ENCODE assay signal across 18 cellular contexts in the genomic region with DNA sequence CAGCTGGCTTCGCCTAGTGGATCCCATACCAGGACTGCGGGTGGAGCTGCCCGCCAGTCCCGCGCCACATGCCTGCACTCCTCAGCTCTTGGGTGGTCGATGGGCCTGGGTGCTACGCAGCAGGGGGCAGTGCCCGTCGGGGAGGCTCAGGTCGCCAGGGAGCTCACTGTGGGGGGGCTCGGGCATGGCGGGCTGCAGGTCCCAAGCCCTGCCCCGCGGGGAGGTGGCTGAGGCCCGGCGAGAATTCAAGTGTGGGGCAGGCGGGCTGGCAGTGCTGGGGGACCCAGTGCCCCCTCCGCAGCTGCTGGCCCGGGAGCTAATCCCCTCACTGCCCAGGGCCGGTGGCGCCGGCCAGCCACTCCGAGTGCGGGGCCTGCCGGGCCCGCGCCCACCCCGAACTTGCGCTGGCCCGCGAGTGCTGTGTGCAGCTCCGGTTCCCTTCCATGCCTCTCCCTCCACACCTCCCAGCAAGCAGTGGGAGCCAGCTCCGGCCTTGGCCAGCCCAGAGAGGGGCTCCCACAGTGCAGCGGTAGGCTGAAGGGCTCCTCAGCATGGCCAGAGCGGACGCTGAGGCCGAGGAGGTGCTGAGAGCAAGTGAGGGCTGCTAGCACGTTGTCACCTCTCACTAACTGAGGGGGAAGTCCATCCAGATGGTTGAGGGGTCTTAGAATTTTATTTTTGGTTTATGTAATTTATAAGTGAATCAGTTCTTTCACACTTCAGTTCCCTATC.
DNase-seq lines count a peak whose midpoint lies in the region; ATAC-seq and FAIRE-seq lines count a peak whose summit lies in the region.
"Had no signal": no experiment of that assay in that cellular context is flagged by ENCODE, and none has a peak within 500 bp of the region (broad histone marks: within the 10 kb centered on the region; RNA-seq: fewer than 3 reads in every experiment).

No MANE protein-coding gene starts in this region.

- no peak overlapping the region for H3K23ac ChIP-seq in mesenchymal stem cell (ENCODE audit: low read length in 2 of 2)
- no peak overlapping the region for H3K23ac ChIP-seq in trophoblast cell (ENCODE audit: low read length)

- H4K8ac ChIP-seq in mesenchymal stem cell (ENCODE audit: low read length) = no peak overlapping the region
- peak overlapping the region; percentile 66 for H4K8ac ChIP-seq in trophoblast cell (ENCODE audit: low read depth, low read length)

- H3K4me1 ChIP-seq in right cardiac atrium (ENCODE audit: control insufficient read depth, insufficient read depth, low read length) = peaks cover 1% of the 10 kb centered on the region
- peaks cover 5% of the 10 kb centered on the region for H3K4me1 ChIP-seq in mesenchymal stem cell (ENCODE audit: control insufficient read depth, insufficient read depth, low read depth, low read length)
- peaks cover 4 to 6% of the 10 kb centered on the region in 2 experiments for H3K4me1 ChIP-seq in trophoblast cell (ENCODE audit: control insufficient read depth in 1 of 2, insufficient read depth in 2 of 2, low read length in 2 of 2)
- H3K4me1 ChIP-seq: BLaER1 had no signal

- H2BK15ac ChIP-seq in mesenchymal stem cell (ENCODE audit: low read depth, poor library complexity, severe bottlenecking) = no peak overlapping the region

- H3K27me3 ChIP-seq in right cardiac atrium (ENCODE audit: control insufficient read depth, insufficient read depth) = no peaks in the 10 kb centered on the region
- H3K27me3 ChIP-seq in mesenchymal stem cell (ENCODE audit: control insufficient read depth in 1 of 2, insufficient read depth in 1 of 2, low read length in 2 of 2) = no peaks in the 10 kb centered on the region
- no peaks in the 10 kb centered on the region for H3K27me3 ChIP-seq in trophoblast cell (ENCODE audit: insufficient read depth, low read length)
- H3K27me3 ChIP-seq: BLaER1 had no signal

- no peak overlapping the region for H2BK120ac ChIP-seq in mesenchymal stem cell (ENCODE audit: low read depth, low read length)
- peak overlapping the region; percentile 99 for H2BK120ac ChIP-seq in trophoblast cell (ENCODE audit: insufficient read depth, low read length, poor library complexity)

- ATAC-seq in right cardiac atrium (no peak), left cardiac atrium (no peak), HG02642 (IDR thresholded peaks at IDR 0.05; ENCODE audit: poor library complexity, unreplicated experiment) (no peak), GM19452 (IDR thresholded peaks at IDR 0.05; ENCODE audit: unreplicated experiment) (no peak)

- H3K36me3 ChIP-seq in mesenchymal stem cell (ENCODE audit: control insufficient read depth in 1 of 2, insufficient read depth in 2 of 2, low read depth in 1 of 2, low read length in 2 of 2) (no peaks in the 10 kb centered on the region), trophoblast cell (ENCODE audit: control insufficient read depth in 1 of 2, insufficient read depth in 2 of 2, low read length in 2 of 2) (peaks cover 2 to 5% of the 10 kb centered on the region in 2 experiments)
- H3K36me3 ChIP-seq: BLaER1, HAP-1 had no signal

- H3K4ac ChIP-seq in mesenchymal stem cell (ENCODE audit: low read depth in 1 of 2, low read length in 2 of 2) (no peak overlapping the region), trophoblast cell (ENCODE audit: low read depth, low read length) (peak overlapping the region; percentile 56)

- H3K14ac ChIP-seq in mesenchymal stem cell (ENCODE audit: low read length in 2 of 2) (no peak overlapping the region), trophoblast cell (ENCODE audit: low read length) (peak overlapping the region; percentile 90)

- H3K27ac ChIP-seq in right cardiac atrium (ENCODE audit: low read length) = no peak overlapping the region
- no peak overlapping the region for H3K27ac ChIP-seq in mesenchymal stem cell (ENCODE audit: low read length, poor library complexity, severe bottlenecking)
- peak overlapping the region; percentile 98 for H3K27ac ChIP-seq in trophoblast cell (ENCODE audit: low read depth, low read length)
- H3K27ac ChIP-seq: BLaER1 had no signal

- no peak overlapping the region for H3K18ac ChIP-seq in mesenchymal stem cell (ENCODE audit: low read depth in 1 of 2, low read length in 2 of 2)
- peak overlapping the region; percentile 85 for H3K18ac ChIP-seq in trophoblast cell (ENCODE audit: low read length)

- H3K4me2 ChIP-seq in mesenchymal stem cell (ENCODE audit: low read length, poor library complexity, severe bottlenecking) (no peak overlapping the region), trophoblast cell (ENCODE audit: low read length) (no peak overlapping the region)
- H3K4me2 ChIP-seq: BLaER1 had no signal

- H3K9me3 ChIP-seq in right cardiac atrium (ENCODE audit: control insufficient read depth, low read length) (no peaks in the 10 kb centered on the region), mesenchymal stem cell (ENCODE audit: control insufficient read depth, low read length) (peaks cover 6% of the 10 kb centered on the region), trophoblast cell (ENCODE audit: insufficient read depth, low read depth, low read length) (peaks cover 7% of the 10 kb centered on the region)

- H2BK5ac ChIP-seq in mesenchymal stem cell (ENCODE audit: low read depth, low read length, poor library complexity, severe bottlenecking) = no peak overlapping the region
- H2BK5ac ChIP-seq in trophoblast cell (ENCODE audit: low read depth, low read length, poor library complexity) = peak overlapping the region; percentile 91

- peak; percentile 26 for FAIRE-seq in HTR-8/SVneo (lab: Jason Lieb, UNC)
- FAIRE-seq: G401.6, GM12891, GM19239, H1 had no signal

- intact Hi-C loops in right cardiac atrium (cut with DNase I) = no loop called here
- intact Hi-C loops in left cardiac atrium (cut with DNase I) = no loop called here

- H2AK5ac ChIP-seq in mesenchymal stem cell (ENCODE audit: low read length, severe bottlenecking) (peak overlapping the region; percentile 62), trophoblast cell (ENCODE audit: low read length) (peak overlapping the region; percentile 86)

- peaks cover 7% of the 10 kb centered on the region for H3K79me2 ChIP-seq in trophoblast cell (ENCODE audit: control insufficient read depth, insufficient read depth, low read length, poor library complexity)

- no peak overlapping the region for H2BK12ac ChIP-seq in mesenchymal stem cell (ENCODE audit: low read length in 2 of 2)
- peak overlapping the region; percentile 99 for H2BK12ac ChIP-seq in trophoblast cell (ENCODE audit: low read length)

- H2AFZ ChIP-seq in mesenchymal stem cell (ENCODE audit: low read depth, low read length) (no peak overlapping the region), trophoblast cell (ENCODE audit: insufficient read depth, low read length, poor library complexity) (peak overlapping the region; percentile 56)

- WGBS in right cardiac atrium = 99% methylated on average over 38 of the region's 38 CpGs
- WGBS in mesenchymal stem cell = 97% methylated on average over 33 of the region's 38 CpGs
- WGBS in trophoblast cell (ENCODE audit: extremely low coverage, insufficient coverage, insufficient read length) = no CpG with 5 or more reads among the region's 38 CpGs

- DNase-seq in right cardiac atrium (peak; percentile 15 to 54 (median 41)), left cardiac atrium (no peak), HTR-8/SVneo (ENCODE audit: insufficient read length, low spot score) (no peak), mesenchymal stem cell (no peak), trophoblast cell (no peak), NCI-H2227 treated with DMSO at 0.1 percent for 48 hours (lab: John Stamatoyannopoulos, UW) (no peak)
- DNase-seq: 8988T, AML-193, DMS79, HFFc6 had no signal

- H3K4me3 ChIP-seq in right cardiac atrium (ENCODE audit: low read length) (no peak overlapping the region), mesenchymal stem cell (ENCODE audit: insufficient read depth in 1 of 2, low read depth in 1 of 2, low read length in 2 of 2) (no peak overlapping the region), trophoblast cell (ENCODE audit: low read depth, low read length) (no peak overlapping the region)
- H3K4me3 ChIP-seq: BLaER1, HAP-1 had no signal

- H4K91ac ChIP-seq in mesenchymal stem cell (ENCODE audit: low read length) (peak overlapping the region; percentile 48), trophoblast cell (ENCODE audit: low read depth, low read length) (peak overlapping the region; percentile 97)

- H3K9ac ChIP-seq in mesenchymal stem cell (ENCODE audit: low read length) = no peak overlapping the region
- no peak overlapping the region for H3K9ac ChIP-seq in trophoblast cell (ENCODE audit: low read length)
- H3K9ac ChIP-seq: BLaER1 had no signal

- H4K12ac ChIP-seq in trophoblast cell (ENCODE audit: low read depth, low read length) = peak overlapping the region; percentile 35

- H3K79me1 ChIP-seq in mesenchymal stem cell (replicated peaks; ENCODE audit: low read length, poor library complexity, severe bottlenecking) (no peaks in the 10 kb centered on the region), trophoblast cell (ENCODE audit: low read length) (peaks cover 37% of the 10 kb centered on the region)

Comparison
In these comparisons a context has a peak if more than half of its experiments do, and no peak if none do; other contexts are left out.
1. DNase-seq: peak in right cardiac atrium (3 of 3); none in left cardiac atrium (single experiment), HTR-8/SVneo (single experiment), mesenchymal stem cell (single experiment), trophoblast cell (0 of 2) and NCI-H2227 treated with DMSO at 0.1 percent for 48 hours (single experiment).